ENCODE assay signal across 22 cellular contexts in genomic region chr15:80107774-80108173, GRCh38. TPM values are rescaled to one million over a fixed set of nuclear protein-coding genes. Genes with fewer than 3 reads are reported as not detected.
A peak's percentile ranks its signal among the peaks of the same experiment; 100 is the strongest.
DNase-seq lines count a peak whose midpoint lies in the region; ATAC-seq and TF ChIP-seq lines count a peak whose summit lies in the region.
"Had no signal": no experiment of that assay in that cellular context is flagged by ENCODE, and none has a peak within 500 bp of the region (broad histone marks: within the 10 kb centered on the region; RNA-seq: fewer than 3 reads in every experiment).

No MANE protein-coding gene starts in this region.

- no peak for ATAC-seq in T-cell (replicated peaks in 1 of 4)
- no peak for ATAC-seq in left lobe of liver
- ATAC-seq: A549 had no signal

- POLR2A ChIA-PET in A673 (lab: Charles Lee; ENCODE audit: low non-redundant PET) = no interaction called here
- POLR2A ChIA-PET in T-cell (lab: Charles Lee) = interaction anchor here in 1 of 2 donors (0.7 kb wide), 1 partner anchor 43 kb away, joined by 3 read pairs; no protein-coding TSS in a partner anchor

- no peaks in the 10 kb centered on the region for H3K9me3 Mint-ChIP-seq in T-cell

- H3K27ac ChIP-seq in A673 (ENCODE audit: low read depth, low read length, poor library complexity, severe bottlenecking) (no peak overlapping the region), esophagus squamous epithelium (peak overlapping the region in 3 of 4 donors; percentile 6 to 44 (median 13)), ovary (no peak overlapping the region)
- H3K27ac ChIP-seq: A549, Peyer's patch, SJSA1 had no signal

- TF ChIP-seq POLR2A in esophagus squamous epithelium (IDR thresholded peaks at IDR 0.05) = no peak
- no peak for TF ChIP-seq POLR2A in ovary (IDR thresholded peaks at IDR 0.05)

- H3K36me3 Mint-ChIP-seq in T-cell = peaks cover 10% of the 10 kb centered on the region

- peak; percentile 10 for DNase-seq in A673 (ENCODE audit: low spot score)
- DNase-seq in DMS79 treated with DMSO at 0.1 percent for 48 hours (lab: John Stamatoyannopoulos, UW) = peak; percentile 8
- DNase-seq in esophagus squamous epithelium (lab: John Stamatoyannopoulos, UW) = no peak
- peak; percentile 53 to 69 (median 61) for DNase-seq in ovary
- DNase-seq in T-cell = no peak
- DNase-seq in foreskin fibroblast = no peak
- DNase-seq in HuH-7 (ENCODE audit: low spot score) = no peak
- no peak for DNase-seq in left lobe of liver (ENCODE audit: low spot score)
- DNase-seq: BE2C, DND-41, H7, Kasumi-1, MG63, NCI-H1417, NCI-H187 treated with DMSO at 0.1 percent for 48 hours, NCI-H2107, NCI-H2227 treated with DMSO at 0.1 percent for 48 hours, NCI-H510A, NCI-H774, Peyer's patch had no signal

- intact Hi-C loops in A673 (cut with micrococcal nuclease; ENCODE audit: unreplicated experiment) (no loop called here), esophagus squamous epithelium (cut with DNase I) (no loop called here), ovary (cut with DNase I) (no loop called here)

- TF ChIP-seq CTCF in A673 (conservative IDR thresholded peaks at IDR 0.05; ENCODE audit: low read depth, low read length) (no peak), esophagus squamous epithelium (IDR thresholded peaks at IDR 0.05) (no peak), ovary (IDR thresholded peaks at IDR 0.05) (no peak), foreskin fibroblast (IDR thresholded peaks at IDR 0.05; ENCODE audit: low read depth, low read length) (no peak)

- H3K4me1 ChIP-seq in A673 (ENCODE audit: insufficient read depth, low read length, poor library complexity, severe bottlenecking) = no peaks in the 10 kb centered on the region
- peaks cover 0 to 43% (median 6%) of the 10 kb centered on the region in 3 donors for H3K4me1 ChIP-seq in esophagus squamous epithelium
- H3K4me1 ChIP-seq in ovary (ENCODE audit: insufficient read depth) = peaks cover 5% of the 10 kb centered on the region
- H3K4me1 ChIP-seq: BE2C had no signal

- WGBS in esophagus squamous epithelium, 2 donors = 71 to 79% methylated on average over 2 to 3 of the region's 3 CpGs
- WGBS in ovary, 3 donors = 4 to 10% (median 8%) methylated on average over 2 of the region's 3 CpGs

- no peaks in the 10 kb centered on the region for H3K36me3 ChIP-seq in A673 (ENCODE audit: insufficient read depth, low read length, poor library complexity, severe bottlenecking)
- peaks cover 0 to 8% (median 0%) of the 10 kb centered on the region in 3 donors for H3K36me3 ChIP-seq in esophagus squamous epithelium
- H3K36me3 ChIP-seq in ovary = no peaks in the 10 kb centered on the region
- H3K36me3 ChIP-seq: BE2C, MG63, Peyer's patch, SJSA1 had no signal

- CTCF ChIA-PET in A673 (lab: Charles Lee) (no interaction called here), T-cell (lab: Charles Lee) (interaction anchor here in 1 of 2 donors (0.7 kb wide), 1 partner anchor 21 kb away, joined by 7 read pairs; no protein-coding TSS in a partner anchor)

- H3K27me3 ChIP-seq in A673 (replicated peaks; ENCODE audit: insufficient read depth, low read depth, low read length, poor library complexity) (no peaks in the 10 kb centered on the region), esophagus squamous epithelium (no peaks in the 10 kb centered on the region), ovary (no peaks in the 10 kb centered on the region)
- H3K27me3 ChIP-seq: BE2C, MG63, Peyer's patch, SJSA1 had no signal

- no peaks in the 10 kb centered on the region for H3K9me3 ChIP-seq in A673 (ENCODE audit: low read depth, low read length, poor library complexity, severe bottlenecking)
- H3K9me3 ChIP-seq in esophagus squamous epithelium = no peaks in the 10 kb centered on the region
- H3K9me3 ChIP-seq in ovary = no peaks in the 10 kb centered on the region
- H3K9me3 ChIP-seq: A549, BE2C, MG63, Peyer's patch, SJSA1 had no signal

- H3K4me3 ChIP-seq in A673 (ENCODE audit: low read depth, low read length, poor library complexity, severe bottlenecking) (no peak overlapping the region), esophagus squamous epithelium (no peak overlapping the region), ovary (no peak overlapping the region), foreskin fibroblast (ENCODE audit: low read depth in 1 of 2, low read length in 2 of 2) (no peak overlapping the region)
- H3K4me3 ChIP-seq: A549, MG63, Peyer's patch, SJSA1 had no signal

- H3K4me3 Mint-ChIP-seq in T-cell = no peak overlapping the region

- TF ChIP-seq EP300 in ovary (IDR thresholded peaks at IDR 0.05) = no peak

- no peaks in the 10 kb centered on the region for H3K27me3 Mint-ChIP-seq in T-cell

- no TSS peak for BruUV-seq in A673 (replicated peaks; lab: Mats Ljungman, UMichigan)

- H3K27ac Mint-ChIP-seq in T-cell = no peak overlapping the region

- H3K4me1 Mint-ChIP-seq in T-cell = peaks cover 41 to 60% (median 51%) of the 10 kb centered on the region in 3 donors

RNA-seq across cellular contexts. Expression of gene FAH, which starts 45.0 kb away (rescaled TPM):
- total RNA-seq in A673 (2021) = 2.0 and 5.3 TPM in 2 replicates
- 10 to 100 TPM in 3 of 4 donors, 1 to 10 TPM in 1; 10.0 to 28.3 (median 15.8) TPM for total RNA-seq in esophagus squamous epithelium
- 10 to 100 TPM; 19.0 to 47.2 (median 42.8) TPM for total RNA-seq in ovary
- polyA plus RNA-seq in ovary = 10 to 100 TPM; 23.2 to 25.9 TPM
- 1 to 10 TPM; 5.2 to 9.4 (median 6.8) TPM for total RNA-seq in T-cell
- total RNA-seq in left lobe of liver = 215 TPM

RNA-seq across cellular contexts. Expression of gene ZFAND6, which starts 48.3 kb away (rescaled TPM):
- total RNA-seq in A673 (2021) = 41.4 and 42.8 TPM in 2 replicates
- 100 to 1,000 TPM in 1 of 4 donors, 10 to 100 TPM in 3; 71.1 to 102 (median 82.5) TPM for total RNA-seq in esophagus squamous epithelium
- total RNA-seq in ovary = 100 to 1,000 TPM in 1 of 7 donors, 10 to 100 TPM in 6; 57.3 to 105 (median 70.3) TPM
- 10 to 100 TPM; 62.6 to 65.4 TPM for polyA plus RNA-seq in ovary
- 10 to 100 TPM; 49.1 to 84.2 (median 57.1) TPM for total RNA-seq in T-cell
- 36.4 TPM for total RNA-seq in left lobe of liver

Comparison
In these comparisons a context has a peak if more than half of its experiments do, and no peak if none do; other contexts are left out.
1. DNase-seq: peak in A673 (single experiment), DMS79 treated with DMSO at 0.1 percent for 48 hours (single experiment) and ovary (5 of 5); none in esophagus squamous epithelium (single experiment), T-cell (0 of 34), foreskin fibroblast (0 of 2), HuH-7 (single experiment) and left lobe of liver (single experiment).
2. H3K27ac ChIP-seq: peak in esophagus squamous epithelium (3 of 4); none in A673 (single experiment) and ovary (0 of 2).